Comparison of ENCODE assay signal across 23 cellular contexts in the genomic region with DNA sequence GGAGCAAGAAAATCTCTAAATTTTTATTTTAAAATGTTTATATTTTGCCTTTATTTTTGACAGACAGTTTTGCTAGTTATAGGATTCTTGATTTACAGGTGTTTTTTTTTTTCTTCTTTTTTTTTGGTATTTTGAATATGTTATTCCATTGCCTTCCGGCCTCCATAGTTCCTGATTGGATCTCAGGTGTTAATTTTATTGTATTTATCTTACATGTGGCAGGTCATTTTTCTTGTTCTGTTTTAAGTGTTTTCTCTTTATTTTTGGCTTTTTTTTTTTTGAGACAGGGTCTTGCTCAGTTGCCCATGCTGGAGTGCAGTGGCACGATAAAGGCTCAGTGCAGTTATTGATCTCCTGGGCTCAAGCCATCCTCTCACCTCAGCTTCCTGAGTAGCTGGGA.
"Had no signal": no experiment of that assay in that cellular context is flagged by ENCODE, and none has a peak within 500 bp of the region (broad histone marks: within the 10 kb centered on the region; RNA-seq: fewer than 3 reads in every experiment).

No MANE protein-coding gene starts in this region.

- ATAC-seq: effector memory CD8-positive, alpha-beta T cell; left lobe of liver; mucosa of descending colon; natural killer cell treated with Interleukin-12 subunit alpha and Interleukin-12 subunit beta and Interleukin-15 and Interleukin-18, amount 100 ng/mL, for 72 hours; pancreas; sciatic nerve; stimulated activated memory B cell treated with anti-CD40 and anti-IgM and Interleukin-4, amounts not matched to agents 10 μg/mL and 1 μg/mL and 100 μg/mL, for 72 hours; stimulated activated naive CD8-positive, alpha-beta T cell treated with anti-CD3 and anti-CD28 coated beads, Interleukin-15, Interleukin-2, amounts not matched to agents 100 U/mL and 50 U/mL, for 24 hours; upper lobe of right lung had no signal

- H3K27ac ChIP-seq: coronary artery, neutrophil, pancreas, thoracic aorta, tibial nerve, upper lobe of right lung, uterus had no signal

- H3K9me3 Mint-ChIP-seq: memory B cell; natural killer cell treated with Interleukin-12 subunit alpha and Interleukin-12 subunit beta and Interleukin-15 and Interleukin-18, amount 100 ng/mL, for 72 hours had no signal

- H3K4me3 ChIP-seq: coronary artery, lung, mucosa of descending colon, pancreas, thoracic aorta, tibial nerve, upper lobe of right lung, uterus had no signal

- H3K9me3 ChIP-seq: mucosa of descending colon, neutrophil, pancreas, thoracic aorta, tibial nerve, upper lobe of right lung, uterus had no signal

- H3K4me1 ChIP-seq: pancreas, upper lobe of right lung, uterus had no signal

- H3K36me3 ChIP-seq: pancreas, thoracic aorta, uterus had no signal

- H3K27me3 Mint-ChIP-seq: effector memory CD8-positive, alpha-beta T cell; memory B cell; naive B cell; natural killer cell treated with Interleukin-12 subunit alpha and Interleukin-12 subunit beta and Interleukin-15 and Interleukin-18, amount 100 ng/mL, for 72 hours; stimulated activated memory B cell treated with anti-CD40 and anti-IgM and Interleukin-4, amounts not matched to agents 10 μg/mL and 1 μg/mL and 100 μg/mL, for 72 hours had no signal

- H3K4me3 Mint-ChIP-seq: effector memory CD8-positive, alpha-beta T cell; immature natural killer cell; memory B cell; mesothelial cell of epicardium; natural killer cell treated with Interleukin-12 subunit alpha and Interleukin-12 subunit beta and Interleukin-15 and Interleukin-18, amount 100 ng/mL, for 72 hours; neural crest cell; stimulated activated memory B cell treated with anti-CD40 and anti-IgM and Interleukin-4, amounts not matched to agents 10 μg/mL and 1 μg/mL and 100 μg/mL, for 72 hours had no signal

- H3K27me3 ChIP-seq: neutrophil, pancreas, tibial nerve, upper lobe of right lung, uterus had no signal

- H3K27ac Mint-ChIP-seq: immature natural killer cell; memory B cell; mesothelial cell of epicardium; natural killer cell treated with Interleukin-12 subunit alpha and Interleukin-12 subunit beta and Interleukin-15 and Interleukin-18, amount 100 ng/mL, for 72 hours; stimulated activated memory B cell treated with anti-CD40 and anti-IgM and Interleukin-4, amounts not matched to agents 10 μg/mL and 1 μg/mL and 100 μg/mL, for 72 hours had no signal

- DNase-seq: dermis blood vessel endothelial cell; effector memory CD8-positive, alpha-beta T cell; hypothalamus; immature natural killer cell; mucosa of descending colon; naive B cell; pancreas; stimulated activated CD4-positive, alpha-beta T cell treated with anti-CD3 and anti-CD28 coated beads, Interleukin-4, amount 100 ng/mL, for 4 hours; stimulated activated naive CD8-positive, alpha-beta T cell treated with anti-CD3 and anti-CD28 coated beads, Interleukin-15, Interleukin-2, amounts not matched to agents 100 U/mL and 50 U/mL, for 24 hours; upper lobe of right lung; uterus had no signal
